Comparison of ENCODE assay signal across 26 cellular contexts in genomic region chr12:46935448-46935847, GRCh38.
"Had no signal": no experiment of that assay in that cellular context is flagged by ENCODE, and none has a peak within 500 bp of the region (broad histone marks: within the 10 kb centered on the region; RNA-seq: fewer than 3 reads in every experiment).

No MANE protein-coding gene starts in this region.

- DNase-seq: colonic mucosa; cortex of kidney; dermis blood vessel endothelial cell; dorsolateral prefrontal cortex; effector CD4-positive, alpha-beta T cell; effector CD8-positive, alpha-beta T cell; effector memory CD4-positive, alpha-beta T cell; effector memory CD8-positive, alpha-beta T cell; endodermal cell; erythroblast; esophagus squamous epithelium; foreskin fibroblast; foreskin keratinocyte; foreskin melanocyte; gastrocnemius medialis; glutamatergic neuron; head of caudate nucleus; heart left ventricle; heart right ventricle had no signal

- H3K4me1 ChIP-seq: colonic mucosa, esophagus muscularis mucosa, gastroesophageal sphincter, heart left ventricle, heart right ventricle had no signal

- FAIRE-seq: endometrium, endothelial cell of umbilical vein had no signal

- H3K27me3 ChIP-seq: colonic mucosa, dorsolateral prefrontal cortex, esophagus muscularis mucosa, esophagus squamous epithelium, foreskin keratinocyte, gastrocnemius medialis, gastroesophageal sphincter, heart left ventricle, heart right ventricle had no signal

- H3K9me3 ChIP-seq: colonic mucosa, esophagus muscularis mucosa, esophagus squamous epithelium, gastrocnemius medialis, gastroesophageal sphincter, heart left ventricle had no signal

- H3K27ac ChIP-seq: colonic mucosa, coronary artery, dorsolateral prefrontal cortex, epithelial cell of prostate, esophagus muscularis mucosa, esophagus squamous epithelium, foreskin keratinocyte, gastrocnemius medialis, gastroesophageal sphincter, heart left ventricle, heart right ventricle had no signal

- H3K4me3 ChIP-seq: colonic mucosa, coronary artery, dorsolateral prefrontal cortex, esophagus muscularis mucosa, esophagus squamous epithelium, gastrocnemius medialis, gastroesophageal sphincter, heart left ventricle, heart right ventricle had no signal

- H3K36me3 ChIP-seq: colonic mucosa, esophagus muscularis mucosa, esophagus squamous epithelium, gastrocnemius medialis, gastroesophageal sphincter, heart left ventricle, heart right ventricle had no signal

- ATAC-seq: effector memory CD8-positive, alpha-beta T cell; esophagus mucosa; foreskin keratinocyte; gastrocnemius medialis; gastroesophageal sphincter; heart left ventricle; heart right ventricle had no signal
